ENCODE assay signal across 33 cellular contexts in genomic region chr14:64835431-64835830, GRCh38. TPM values are rescaled to one million over a fixed set of nuclear protein-coding genes. Genes with fewer than 3 reads are reported as not detected.
"Had no signal": no experiment of that assay in that cellular context is flagged by ENCODE, and none has a peak within 500 bp of the region (broad histone marks: within the 10 kb centered on the region; RNA-seq: fewer than 3 reads in every experiment).

No MANE protein-coding gene starts in this region.

- H3K36me3 Mint-ChIP-seq: activated naive CD8-positive, alpha-beta T cell treated with anti-CD3 and anti-CD28 coated beads for 36 hours had no signal

- H3K27ac ChIP-seq: ascending aorta, cardiac muscle cell, KMS-11, SJSA1 had no signal

- H3K27me3 ChIP-seq: ascending aorta, cardiac muscle cell, SJSA1 had no signal

- DNase-seq: activated CD4-positive, alpha-beta T cell treated with anti-CD3 and anti-CD28 coated beads for 36 hours; activated CD4-positive, alpha-beta T cell treated with anti-CD3 and anti-CD28 coated beads, Interleukin-2, amount 10 ng/mL, durations not matched to agents 7 days and 5 days; activated CD4-positive, alpha-beta T cell treated with anti-CD3 and anti-CD28 coated beads, Interleukin-2, amount 50 U/mL, for 48 hours; activated CD8-positive, alpha-beta memory T cell treated with anti-CD3 and anti-CD28 coated beads, Interleukin-2, amount 50 U/mL, for 4 hours; activated CD8-positive, alpha-beta T cell treated with anti-CD3 and anti-CD28 coated beads, Interleukin-2, amount 10 ng/mL, durations not matched to agents 7 days and 5 days; activated effector memory CD4-positive, alpha-beta T cell treated with anti-CD3 and anti-CD28 coated beads, Interleukin-2, amount 50 U/mL, for 16 hours; activated naive CD4-positive, alpha-beta T cell; activated naive CD4-positive, alpha-beta T cell treated with anti-CD3 and anti-CD28 coated beads, Interleukin-2, amount 50 U/mL, for 16 hours; activated naive CD8-positive, alpha-beta T cell treated with anti-CD3 and anti-CD28 coated beads for 36 hours; activated T-cell treated with anti-CD3 and anti-CD28 coated beads for 4 hours; activated T-cell treated with anti-CD3 and anti-CD28 coated beads, Interleukin-2, amount 50 U/mL, for 48 hours; amniotic stem cell; cerebellar nuclear complex; MM.1S; MV-4-11; NCI-H1092; NCI-H1436 treated with DMSO at 0.1 percent for 48 hours; NCI-H1694 treated with DMSO at 0.1 percent for 48 hours; NCI-H2029; NCI-H345; NCI-H524 treated with DMSO at 0.1 percent for 48 hours; SHP77 treated with DMSO at 0.1 percent for 48 hours; SK-N-SH had no signal

- H3K9me3 Mint-ChIP-seq: activated CD4-positive, alpha-beta T cell treated with anti-CD3 and anti-CD28 coated beads, Interleukin-2, amount 10 ng/mL, durations not matched to agents 7 days and 5 days; activated naive CD8-positive, alpha-beta T cell treated with anti-CD3 and anti-CD28 coated beads for 36 hours; T-helper 1 cell treated with Interleukin-12 subunit alpha and Interleukin-12 subunit beta and Interleukin-4 antibody, amounts not matched to agents 30 μg/mL and 1 μg/mL, for 36 hours; T-helper 2 cell treated with Interferon-gamma antibody and Interleukin-4, amounts not matched to agents 5 μg/mL and 100 μg/mL, for 36 hours had no signal

- H3K4me3 ChIP-seq: ascending aorta, cardiac muscle cell, SJSA1 had no signal

- H3K27ac Mint-ChIP-seq: activated CD4-positive, alpha-beta T cell treated with anti-CD3 and anti-CD28 coated beads for 36 hours; activated CD4-positive, alpha-beta T cell treated with anti-CD3 and anti-CD28 coated beads, Interleukin-2, amount 10 ng/mL, durations not matched to agents 7 days and 5 days; activated CD8-positive, alpha-beta T cell treated with anti-CD3 and anti-CD28 coated beads, Interleukin-2, amount 10 ng/mL, durations not matched to agents 7 days and 5 days; activated naive CD8-positive, alpha-beta T cell treated with anti-CD3 and anti-CD28 coated beads for 36 hours; T-helper 1 cell treated with Interleukin-12 subunit alpha and Interleukin-12 subunit beta and Interleukin-4 antibody, amounts not matched to agents 30 μg/mL and 1 μg/mL, for 36 hours; T-helper 2 cell treated with Interferon-gamma antibody and Interleukin-4, amounts not matched to agents 5 μg/mL and 100 μg/mL, for 36 hours had no signal

- H3K9me2 ChIP-seq: SK-N-SH had no signal

- H3K4me1 Mint-ChIP-seq: activated CD4-positive, alpha-beta T cell treated with anti-CD3 and anti-CD28 coated beads for 36 hours; activated CD4-positive, alpha-beta T cell treated with anti-CD3 and anti-CD28 coated beads, Interleukin-2, amount 10 ng/mL, durations not matched to agents 7 days and 5 days; activated naive CD8-positive, alpha-beta T cell treated with anti-CD3 and anti-CD28 coated beads for 36 hours had no signal

- H3K4me2 ChIP-seq: KMS-11, SK-N-SH had no signal

- FAIRE-seq: TTC549 had no signal

- H3K9ac ChIP-seq: KMS-11, SK-N-SH had no signal

- H3K4me1 ChIP-seq: ascending aorta, SJSA1 had no signal

- H3K36me3 ChIP-seq: ascending aorta, cardiac muscle cell, SJSA1 had no signal

- H3K4me3 Mint-ChIP-seq: activated CD4-positive, alpha-beta T cell treated with anti-CD3 and anti-CD28 coated beads for 36 hours; activated CD4-positive, alpha-beta T cell treated with anti-CD3 and anti-CD28 coated beads, Interleukin-2, amount 10 ng/mL, durations not matched to agents 7 days and 5 days; activated CD8-positive, alpha-beta T cell treated with anti-CD3 and anti-CD28 coated beads, Interleukin-2, amount 10 ng/mL, durations not matched to agents 7 days and 5 days; activated naive CD8-positive, alpha-beta T cell treated with anti-CD3 and anti-CD28 coated beads for 36 hours; T-helper 1 cell treated with Interleukin-12 subunit alpha and Interleukin-12 subunit beta and Interleukin-4 antibody, amounts not matched to agents 30 μg/mL and 1 μg/mL, for 36 hours; T-helper 2 cell treated with Interferon-gamma antibody and Interleukin-4, amounts not matched to agents 5 μg/mL and 100 μg/mL, for 36 hours had no signal

- ATAC-seq: activated CD4-positive, alpha-beta T cell treated with anti-CD3 and anti-CD28 coated beads for 36 hours; activated CD4-positive, CD25-positive, alpha-beta regulatory T cell treated with anti-CD3 and anti-CD28 coated beads, Interleukin-2, amount 50 U/mL, for 24 hours; activated CD8-positive, alpha-beta T cell treated with anti-CD3 and anti-CD28 coated beads, Interleukin-2, amount 10 ng/mL, durations not matched to agents 7 days and 5 days; Panc1 had no signal

- H3K9me3 ChIP-seq: ascending aorta, SJSA1, SK-N-SH had no signal

RNA-seq across cellular contexts. Expression of gene SPTB, which starts 44.3 kb away (rescaled TPM):
- total RNA-seq: activated CD4-positive, alpha-beta T cell treated with anti-CD3 and anti-CD28 coated beads, Interleukin-2, amount 10 ng/mL, durations not matched to agents 7 days and 5 days; activated CD8-positive, alpha-beta T cell treated with anti-CD3 and anti-CD28 coated beads, Interleukin-2, amount 10 ng/mL, durations not matched to agents 7 days and 5 days; LHCN-M2 had no signal
